In the genomic region with DNA sequence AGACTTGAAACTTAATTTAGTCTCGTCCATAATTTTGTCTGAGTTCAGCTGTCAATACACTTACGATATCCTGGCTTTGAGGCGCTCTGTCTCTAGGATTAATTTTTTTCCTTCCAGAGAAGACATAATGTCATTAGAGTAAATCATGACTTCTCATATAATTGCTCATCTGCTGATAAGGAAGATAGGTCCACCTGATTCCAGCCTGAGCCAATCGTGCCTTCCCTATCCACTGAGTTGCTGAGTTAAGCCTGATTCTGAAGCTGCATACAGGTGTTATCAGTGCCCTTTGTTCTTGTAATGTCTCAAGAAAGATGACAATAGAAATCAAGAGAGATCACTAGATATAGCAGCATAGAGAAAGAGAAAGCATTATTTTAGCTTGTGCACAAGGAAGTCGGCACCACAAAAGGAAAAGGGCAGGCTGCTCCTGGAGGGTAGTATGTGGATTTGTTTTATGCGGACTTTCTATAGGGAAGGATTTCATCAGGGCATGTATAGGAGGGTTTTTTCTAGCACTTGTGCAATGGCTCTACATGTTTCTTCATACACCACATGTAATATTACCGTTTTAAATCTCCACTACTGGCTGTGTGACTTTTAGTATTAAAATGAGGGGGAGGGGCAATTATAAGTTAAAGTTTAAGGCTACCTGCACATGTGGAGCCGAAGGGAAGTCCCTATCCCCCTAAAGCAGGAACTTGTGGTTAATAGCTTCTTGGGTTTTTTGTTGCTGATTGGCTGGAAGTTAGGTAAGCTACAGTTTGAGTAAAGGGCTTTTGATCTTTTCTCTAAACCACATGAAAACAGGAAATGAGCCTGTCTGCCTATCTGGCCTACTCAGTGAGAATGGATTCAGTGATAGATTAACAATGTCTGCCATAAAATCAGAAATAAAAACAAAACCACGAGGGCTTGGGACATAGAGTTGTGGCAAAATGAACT, we compare ENCODE assay signal across 9 cellular contexts.
DNase-seq lines count a peak whose midpoint lies in the region; ATAC-seq, FAIRE-seq and TF ChIP-seq lines count a peak whose summit lies in the region.
"Had no signal": no experiment of that assay in that cellular context is flagged by ENCODE, and none has a peak within 500 bp of the region (broad histone marks: within the 10 kb centered on the region; RNA-seq: fewer than 3 reads in every experiment).

No MANE protein-coding gene starts in this region.

- ATAC-seq in GM19035 (IDR thresholded peaks at IDR 0.05; ENCODE audit: unreplicated experiment) (peak; percentile 97), HG03095 (IDR thresholded peaks at IDR 0.05; ENCODE audit: unreplicated experiment) (peak; percentile 98)

- no peak overlapping the region for H3K9ac ChIP-seq in SU-DHL-6 (ENCODE audit: low read length)

- H3K27ac ChIP-seq in SU-DHL-6 (ENCODE audit: low read depth, low read length) = peak overlapping the region; percentile 78
- H3K27ac ChIP-seq: right lobe of liver had no signal

- peaks cover 8% of the 10 kb centered on the region; the same call in 1 of the 2 replicates for H3F3A ChIP-seq in SU-DHL-6 (ENCODE audit: insufficient read depth)

- no peaks in the 10 kb centered on the region for H3K4me1 Mint-ChIP-seq in type B pancreatic cell (ENCODE audit: unreplicated experiment)

- H3K27me3 ChIP-seq in SU-DHL-6 (ENCODE audit: low read length) = no peaks in the 10 kb centered on the region
- H3K27me3 ChIP-seq: right lobe of liver had no signal

- H3K9me2 ChIP-seq in SU-DHL-6 (replicated peaks; ENCODE audit: insufficient read depth, low read length) = no peaks in the 10 kb centered on the region

- no peak overlapping the region for H3K27ac Mint-ChIP-seq in type B pancreatic cell

- DNase-seq in A172 (ENCODE audit: low spot score) (peak; percentile 7), urothelium cell line (ENCODE audit: low spot score) (peak; percentile 10), type B pancreatic cell (ENCODE audit: extremely low spot score, unreplicated experiment) (no peak), NCI-H524 treated with DMSO at 0.1 percent for 48 hours (lab: John Stamatoyannopoulos, UW) (no peak)
- peak; percentile 49 for DNase-seq in effector CD4-positive, alpha-beta T cell
- DNase-seq: right lobe of liver had no signal

- H3K79me2 ChIP-seq in SU-DHL-6 (ENCODE audit: insufficient read depth, low read length) = no peaks in the 10 kb centered on the region

- H3K4me3 ChIP-seq in SU-DHL-6 (ENCODE audit: insufficient read depth, low read length, poor library complexity, severe bottlenecking) = peak overlapping the region; percentile 43
- H3K4me3 ChIP-seq: right lobe of liver had no signal

- FAIRE-seq in urothelium cell line (lab: Jason Lieb, UNC) = no peak

- H3K4me2 ChIP-seq in SU-DHL-6 (ENCODE audit: low read depth, low read length, poor library complexity, severe bottlenecking) = peak overlapping the region; percentile 69

- H2AFZ ChIP-seq in SU-DHL-6 (ENCODE audit: low read depth, low read length, severe bottlenecking) = peak overlapping the region; percentile 84

- no peaks in the 10 kb centered on the region for H3K36me3 Mint-ChIP-seq in type B pancreatic cell

- no peaks in the 10 kb centered on the region for H4K20me1 ChIP-seq in SU-DHL-6 (ENCODE audit: low read depth, low read length)

- no peak overlapping the region for H3K4me3 Mint-ChIP-seq in type B pancreatic cell

- no peaks in the 10 kb centered on the region for H3K9me3 Mint-ChIP-seq in type B pancreatic cell

- no peaks in the 10 kb centered on the region for H3K36me3 ChIP-seq in SU-DHL-6 (ENCODE audit: low read length)
- H3K36me3 ChIP-seq: right lobe of liver had no signal

- peaks cover 6% of the 10 kb centered on the region; the same call in 1 of the 2 replicates for H3K9me3 ChIP-seq in SU-DHL-6 (ENCODE audit: insufficient read depth, low read length)
- H3K9me3 ChIP-seq: right lobe of liver had no signal

- peaks cover 2% of the 10 kb centered on the region for H3K27me3 Mint-ChIP-seq in type B pancreatic cell

- TF ChIP-seq CTCF in SU-DHL-6 (IDR thresholded peaks at IDR 0.05; ENCODE audit: insufficient read depth, low read length, poor library complexity, severe bottlenecking) (no peak), type B pancreatic cell (conservative IDR thresholded peaks at IDR 0.05) (no peak)

Comparison
In these comparisons a context has a peak if more than half of its experiments do, and no peak if none do; other contexts are left out.
1. DNase-seq: peak in A172 (single experiment), effector CD4-positive, alpha-beta T cell (single experiment) and urothelium cell line (single experiment); none in type B pancreatic cell (single experiment) and NCI-H524 treated with DMSO at 0.1 percent for 48 hours (single experiment).